Comparison of ENCODE assay signal across 1 cellular context in genomic region chr10:120490288-120490687, GRCh38.
TF ChIP-seq lines count a peak whose summit lies in the region.

No MANE protein-coding gene starts in this region.

TF ChIP-seq in GM23338, 12 proteins besides CTCF, POLR2A, EP300 and RAD21 (continued from another document):
- TF ChIP-seq ZNF462 (CRISPR knock-in tag; IDR thresholded peaks at IDR 0.05) (no peak), ETS1 (IDR thresholded peaks at IDR 0.05) (no peak), STAT1 (IDR thresholded peaks at IDR 0.05; ENCODE audit: unreplicated experiment) (no peak), REST (IDR thresholded peaks at IDR 0.05; ENCODE audit: unreplicated experiment) (no peak)
TF ChIP-seq in GM23338: peak in this region for 0.
